ENCODE assay signal across 33 cellular contexts in genomic region chr20:54466112-54466511, GRCh38. TPM values are rescaled to one million over a fixed set of nuclear protein-coding genes. Genes with fewer than 3 reads are reported as not detected.
"Had no signal": no experiment of that assay in that cellular context is flagged by ENCODE, and none has a peak within 500 bp of the region (broad histone marks: within the 10 kb centered on the region; RNA-seq: fewer than 3 reads in every experiment).

No MANE protein-coding gene starts in this region.

- ATAC-seq: activated CD4-positive, CD25-positive, alpha-beta regulatory T cell treated with anti-CD3 and anti-CD28 coated beads, Interleukin-2, amount 50 U/mL, for 24 hours; activated CD8-positive, alpha-beta memory T cell treated with anti-CD3 and anti-CD28 coated beads, Interleukin-2, amount 10 ng/mL, durations not matched to agents 7 days and 5 days; activated CD8-positive, alpha-beta T cell treated with anti-CD3 and anti-CD28 coated beads, Interleukin-2, amount 10 ng/mL, durations not matched to agents 7 days and 5 days; activated naive CD4-positive, alpha-beta T cell treated with anti-CD3 and anti-CD28 coated beads, Interleukin-2, amount 50 U/mL, for 72 hours; gastrocnemius medialis; heart right ventricle had no signal

- FAIRE-seq: endometrium, endothelial cell of umbilical vein, TTC549 had no signal

- H3K27me3 Mint-ChIP-seq: activated B cell treated with CpG ODN at 0.5 μM for 24 hours; activated CD4-positive, alpha-beta memory T cell treated with anti-CD3 and anti-CD28 coated beads for 36 hours; activated CD8-positive, alpha-beta memory T cell treated with anti-CD3 and anti-CD28 coated beads, Interleukin-2, amount 10 ng/mL, durations not matched to agents 7 days and 5 days; activated naive CD4-positive, alpha-beta T cell treated with anti-CD3 and anti-CD28 coated beads, Interleukin-2, amount 10 ng/mL, durations not matched to agents 7 days and 5 days; brain had no signal

- H3K27ac ChIP-seq: ascending aorta, breast epithelium, cardiac muscle cell, colonic mucosa, epithelial cell of prostate, gastrocnemius medialis, heart right ventricle, VCaP had no signal

- H3K36me3 Mint-ChIP-seq: activated CD4-positive, alpha-beta memory T cell treated with anti-CD3 and anti-CD28 coated beads for 36 hours; activated CD8-positive, alpha-beta memory T cell treated with anti-CD3 and anti-CD28 coated beads, Interleukin-2, amount 10 ng/mL, durations not matched to agents 7 days and 5 days; activated naive CD4-positive, alpha-beta T cell treated with anti-CD3 and anti-CD28 coated beads, Interleukin-2, amount 10 ng/mL, durations not matched to agents 7 days and 5 days; activated naive CD8-positive, alpha-beta T cell treated with anti-CD3 and anti-CD28 coated beads, Interleukin-2, amount 10 ng/mL, durations not matched to agents 7 days and 5 days; brain had no signal

- H3K4me1 ChIP-seq: ascending aorta, breast epithelium, colonic mucosa had no signal

- H3K4me3 ChIP-seq: ascending aorta, breast epithelium, cardiac muscle cell, colonic mucosa, gastrocnemius medialis, heart right ventricle had no signal

- DNase-seq: activated B cell treated with CpG ODN at 0.5 μM for 24 hours; activated CD4-positive, alpha-beta memory T cell treated with anti-CD3 and anti-CD28 coated beads for 36 hours; activated CD4-positive, alpha-beta T cell treated with anti-CD3 and anti-CD28 coated beads, Interleukin-2, amount 10 ng/mL, durations not matched to agents 24 days and 14 days; activated CD8-positive, alpha-beta memory T cell treated with anti-CD3 and anti-CD28 coated beads, Interleukin-2, amount 10 ng/mL, durations not matched to agents 7 days and 5 days; activated CD8-positive, alpha-beta memory T cell treated with anti-CD3 and anti-CD28 coated beads, Interleukin-2, amount 50 U/mL, for 4 hours; activated CD8-positive, alpha-beta T cell treated with anti-CD3 and anti-CD28 coated beads, Interleukin-2, amount 10 ng/mL, durations not matched to agents 7 days and 5 days; activated effector memory CD4-positive, alpha-beta T cell treated with anti-CD3 and anti-CD28 coated beads, Interleukin-2, amount 50 U/mL, for 16 hours; activated naive CD4-positive, alpha-beta T cell treated with anti-CD3 and anti-CD28 coated beads, Interleukin-2, amount 10 ng/mL, durations not matched to agents 7 days and 5 days; activated naive CD8-positive, alpha-beta T cell treated with anti-CD3 and anti-CD28 coated beads, Interleukin-2, amount 10 ng/mL, durations not matched to agents 7 days and 5 days; activated T-cell treated with anti-CD3 and anti-CD28 coated beads, Interleukin-2, amount 50 U/mL, for 1 hour; activated T-cell treated with anti-CD3 and anti-CD28 coated beads, Interleukin-2, amount 50 U/mL, for 48 hours; central memory CD4-positive, alpha-beta T cell; cerebellar nuclear complex; colonic mucosa; effector CD8-positive, alpha-beta T cell; foreskin fibroblast; gastrocnemius medialis; heart right ventricle; T-helper 2 cell had no signal

- H3K4me1 Mint-ChIP-seq: activated B cell treated with CpG ODN at 0.5 μM for 24 hours; activated CD4-positive, alpha-beta T cell treated with anti-CD3 and anti-CD28 coated beads, Interleukin-2, amount 10 ng/mL, durations not matched to agents 24 days and 14 days; activated CD8-positive, alpha-beta memory T cell treated with anti-CD3 and anti-CD28 coated beads, Interleukin-2, amount 10 ng/mL, durations not matched to agents 7 days and 5 days; activated naive CD4-positive, alpha-beta T cell treated with anti-CD3 and anti-CD28 coated beads, Interleukin-2, amount 10 ng/mL, durations not matched to agents 7 days and 5 days; activated naive CD8-positive, alpha-beta T cell treated with anti-CD3 and anti-CD28 coated beads, Interleukin-2, amount 10 ng/mL, durations not matched to agents 7 days and 5 days had no signal

- H3K9me3 Mint-ChIP-seq: activated B cell treated with CpG ODN at 0.5 μM for 24 hours; activated CD4-positive, alpha-beta memory T cell treated with anti-CD3 and anti-CD28 coated beads for 36 hours; activated naive CD4-positive, alpha-beta T cell treated with anti-CD3 and anti-CD28 coated beads, Interleukin-2, amount 10 ng/mL, durations not matched to agents 7 days and 5 days; activated naive CD8-positive, alpha-beta T cell treated with anti-CD3 and anti-CD28 coated beads, Interleukin-2, amount 10 ng/mL, durations not matched to agents 7 days and 5 days; activated T-helper 1 cell treated with anti-CD3 and anti-CD28 coated beads, Interleukin-12 subunit alpha, Interleukin-12 subunit beta, Interleukin-2, Interleukin-4 antibody, amounts not matched to agents 30 ng/mL and 10 ng/mL and 1 ng/mL, durations not matched to agents 14 hours and 24 hours and 36 hours; activated T-helper 2 cell treated with anti-CD3 and anti-CD28 coated beads, Interferon-gamma antibody, Interleukin-2, Interleukin-4, amounts not matched to agents 10 μg/mL and 5 μg/mL and 100 μg/mL, durations not matched to agents 14 hours and 24 hours and 36 hours; brain had no signal

- H3K4me3 Mint-ChIP-seq: activated B cell treated with CpG ODN at 0.5 μM for 24 hours; activated CD4-positive, alpha-beta memory T cell treated with anti-CD3 and anti-CD28 coated beads for 36 hours; activated CD4-positive, alpha-beta T cell treated with anti-CD3 and anti-CD28 coated beads, Interleukin-2, amount 10 ng/mL, durations not matched to agents 24 days and 14 days; activated CD8-positive, alpha-beta memory T cell treated with anti-CD3 and anti-CD28 coated beads, Interleukin-2, amount 10 ng/mL, durations not matched to agents 7 days and 5 days; activated CD8-positive, alpha-beta T cell treated with anti-CD3 and anti-CD28 coated beads, Interleukin-2, amount 10 ng/mL, durations not matched to agents 7 days and 5 days; activated naive CD4-positive, alpha-beta T cell treated with anti-CD3 and anti-CD28 coated beads, Interleukin-2, amount 10 ng/mL, durations not matched to agents 7 days and 5 days; activated naive CD8-positive, alpha-beta T cell treated with anti-CD3 and anti-CD28 coated beads, Interleukin-2, amount 10 ng/mL, durations not matched to agents 7 days and 5 days; activated T-helper 1 cell treated with anti-CD3 and anti-CD28 coated beads, Interleukin-12 subunit alpha, Interleukin-12 subunit beta, Interleukin-2, Interleukin-4 antibody, amounts not matched to agents 30 ng/mL and 10 ng/mL and 1 ng/mL, durations not matched to agents 14 hours and 24 hours and 36 hours had no signal

- H3K36me3 ChIP-seq: ascending aorta, breast epithelium, cardiac muscle cell, colonic mucosa, gastrocnemius medialis, heart right ventricle had no signal

- H3K27ac Mint-ChIP-seq: activated B cell treated with CpG ODN at 0.5 μM for 24 hours; activated CD4-positive, alpha-beta memory T cell treated with anti-CD3 and anti-CD28 coated beads for 36 hours; activated CD4-positive, alpha-beta T cell treated with anti-CD3 and anti-CD28 coated beads, Interleukin-2, amount 10 ng/mL, durations not matched to agents 24 days and 14 days; activated CD8-positive, alpha-beta memory T cell treated with anti-CD3 and anti-CD28 coated beads, Interleukin-2, amount 10 ng/mL, durations not matched to agents 7 days and 5 days; activated CD8-positive, alpha-beta T cell treated with anti-CD3 and anti-CD28 coated beads, Interleukin-2, amount 10 ng/mL, durations not matched to agents 7 days and 5 days; activated naive CD4-positive, alpha-beta T cell treated with anti-CD3 and anti-CD28 coated beads, Interleukin-2, amount 10 ng/mL, durations not matched to agents 7 days and 5 days; activated naive CD4-positive, alpha-beta T cell treated with anti-CD3 and anti-CD28 coated beads, Interleukin-2, amount 50 U/mL, for 72 hours; activated naive CD8-positive, alpha-beta T cell treated with anti-CD3 and anti-CD28 coated beads, Interleukin-2, amount 10 ng/mL, durations not matched to agents 7 days and 5 days; activated T-helper 1 cell treated with anti-CD3 and anti-CD28 coated beads, Interleukin-12 subunit alpha, Interleukin-12 subunit beta, Interleukin-2, Interleukin-4 antibody, amounts not matched to agents 30 ng/mL and 10 ng/mL and 1 ng/mL, durations not matched to agents 14 hours and 24 hours and 36 hours; activated T-helper 2 cell treated with anti-CD3 and anti-CD28 coated beads, Interferon-gamma antibody, Interleukin-2, Interleukin-4, amounts not matched to agents 10 μg/mL and 5 μg/mL and 100 μg/mL, durations not matched to agents 14 hours and 24 hours and 36 hours; brain had no signal

- H3K27me3 ChIP-seq: ascending aorta, breast epithelium, cardiac muscle cell, colonic mucosa, gastrocnemius medialis, heart right ventricle had no signal

- H3K9me3 ChIP-seq: ascending aorta, breast epithelium, colonic mucosa, gastrocnemius medialis had no signal

RNA-seq across cellular contexts. Expression of gene DOK5, which starts 9.3 kb away (rescaled TPM):
- total RNA-seq: activated B cell treated with CpG ODN at 0.5 μM for 24 hours; activated CD8-positive, alpha-beta T cell treated with anti-CD3 and anti-CD28 coated beads, Interleukin-2, amount 10 ng/mL, durations not matched to agents 7 days and 5 days; activated naive CD8-positive, alpha-beta T cell treated with anti-CD3 and anti-CD28 coated beads, Interleukin-2, amount 10 ng/mL, durations not matched to agents 7 days and 5 days; ascending aorta; dermis microvascular lymphatic vessel endothelial cell had no signal
